1 cellular context compared by ENCODE assay signal in genomic region chr15:95495033-95495541, GRCh38.
TF ChIP-seq lines count a peak whose summit lies in the region.

No MANE protein-coding gene starts in this region.

TF ChIP-seq in WTC11, 78 proteins besides CTCF, POLR2A, EP300 and RAD21 (continued from another document):
- TF ChIP-seq ARID4B (CRISPR knock-in tag; IDR thresholded peaks at IDR 0.05; ENCODE audit: borderline replicate concordance) = no peak
- no peak for TF ChIP-seq AFF4 (CRISPR knock-in tag; IDR thresholded peaks at IDR 0.05; ENCODE audit: borderline replicate concordance)
- TF ChIP-seq OVOL2 (CRISPR knock-in tag; IDR thresholded peaks at IDR 0.05; ENCODE audit: borderline replicate concordance) = no peak
- TF ChIP-seq ELF4 (CRISPR knock-in tag; IDR thresholded peaks at IDR 0.05; ENCODE audit: low read depth) = no peak
- no peak for TF ChIP-seq HMGA2 (CRISPR knock-in tag; IDR thresholded peaks at IDR 0.05)
- TF ChIP-seq CBFB (CRISPR knock-in tag; IDR thresholded peaks at IDR 0.05; ENCODE audit: low read depth) = no peak
